ENCODE assay signal across 2 cellular contexts in the genomic region with DNA sequence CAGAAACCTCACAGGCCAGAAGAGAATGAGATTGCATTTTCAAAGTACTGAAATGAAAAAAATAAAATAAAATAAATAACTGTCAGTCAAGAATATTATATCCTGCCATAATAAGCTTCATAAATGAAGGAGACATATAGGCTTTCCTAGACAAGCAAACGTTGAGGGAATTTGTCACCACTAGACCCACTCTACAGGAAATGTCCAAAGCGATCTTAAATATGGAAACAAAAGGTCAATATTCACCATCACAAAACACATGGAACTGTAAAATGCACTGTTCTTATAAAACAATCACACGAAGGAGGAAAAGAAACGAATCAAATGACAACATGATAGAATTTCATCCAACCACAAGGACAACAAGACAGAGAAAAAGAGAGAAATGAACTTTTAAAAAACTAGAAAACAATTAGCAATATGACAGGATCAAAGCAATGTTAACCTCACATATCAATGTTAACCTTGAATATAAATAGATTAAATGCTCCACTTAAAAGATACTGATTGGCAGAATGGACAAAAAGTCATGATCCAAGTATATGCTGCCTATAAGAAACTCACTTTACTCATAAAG.
TF ChIP-seq lines count a peak whose summit lies in the region.

No MANE protein-coding gene starts in this region.

TF ChIP-seq in HepG2, 621 proteins besides CTCF, POLR2A, EP300 and RAD21:
- 0 out of 2 replicates have a peak, but pooled peaks have one; percentile 26 for TF ChIP-seq SETDB1 (CRISPR knock-in tag; IDR thresholded peaks at IDR 0.05; ENCODE audit: borderline replicate concordance)
- no peak for TF ChIP-seq ZNF543 (CRISPR knock-in tag; IDR thresholded peaks at IDR 0.05)
- TF ChIP-seq, protein P1, sequence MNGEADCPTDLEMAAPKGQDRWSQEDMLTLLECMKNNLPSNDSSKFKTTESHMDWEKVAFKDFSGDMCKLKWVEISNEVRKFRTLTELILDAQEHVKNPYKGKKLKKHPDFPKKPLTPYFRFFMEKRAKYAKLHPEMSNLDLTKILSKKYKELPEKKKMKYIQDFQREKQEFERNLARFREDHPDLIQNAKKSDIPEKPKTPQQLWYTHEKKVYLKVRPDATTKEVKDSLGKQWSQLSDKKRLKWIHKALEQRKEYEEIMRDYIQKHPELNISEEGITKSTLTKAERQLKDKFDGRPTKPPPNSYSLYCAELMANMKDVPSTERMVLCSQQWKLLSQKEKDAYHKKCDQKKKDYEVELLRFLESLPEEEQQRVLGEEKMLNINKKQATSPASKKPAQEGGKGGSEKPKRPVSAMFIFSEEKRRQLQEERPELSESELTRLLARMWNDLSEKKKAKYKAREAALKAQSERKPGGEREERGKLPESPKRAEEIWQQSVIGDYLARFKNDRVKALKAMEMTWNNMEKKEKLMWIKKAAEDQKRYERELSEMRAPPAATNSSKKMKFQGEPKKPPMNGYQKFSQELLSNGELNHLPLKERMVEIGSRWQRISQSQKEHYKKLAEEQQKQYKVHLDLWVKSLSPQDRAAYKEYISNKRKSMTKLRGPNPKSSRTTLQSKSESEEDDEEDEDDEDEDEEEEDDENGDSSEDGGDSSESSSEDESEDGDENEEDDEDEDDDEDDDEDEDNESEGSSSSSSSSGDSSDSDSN (CRISPR knock-in tag; IDR thresholded peaks at IDR 0.05): no peak
- peak; percentile 100; the same call in 1 of the 2 replicates for TF ChIP-seq ZNF337 (CRISPR knock-in tag; IDR thresholded peaks at IDR 0.05; ENCODE audit: borderline replicate concordance, low read depth)
- TF ChIP-seq, protein P2, sequence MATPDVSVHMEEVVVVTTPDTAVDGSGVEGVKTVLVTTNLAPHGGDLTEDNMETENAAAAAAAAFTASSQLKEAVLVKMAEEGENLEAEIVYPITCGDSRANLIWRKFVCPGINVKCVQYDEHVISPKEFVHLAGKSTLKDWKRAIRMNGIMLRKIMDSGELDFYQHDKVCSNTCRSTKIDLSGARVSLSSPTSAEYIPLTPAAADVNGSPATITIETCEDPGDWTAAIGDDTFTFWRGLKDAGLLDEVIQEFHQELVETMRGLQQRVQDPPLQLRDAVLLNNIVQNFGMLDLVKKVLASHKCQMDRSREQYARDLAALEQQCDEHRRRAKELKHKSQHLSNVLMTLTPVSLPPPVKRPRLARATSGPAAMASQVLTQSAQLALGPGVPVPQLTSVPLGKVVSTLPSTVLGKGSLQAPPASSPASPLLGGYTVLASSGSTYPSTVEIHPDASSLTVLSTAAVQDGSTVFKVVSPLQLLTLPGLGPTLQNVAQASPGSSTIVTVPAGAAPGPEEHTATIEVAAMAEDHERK (CRISPR knock-in tag; IDR thresholded peaks at IDR 0.05; ENCODE audit: low read depth): no peak
- TF ChIP-seq FOXO1 (CRISPR knock-in tag; IDR thresholded peaks at IDR 0.05): no peak
- TF ChIP-seq TOPORS (CRISPR knock-in tag; IDR thresholded peaks at IDR 0.05): peak; percentile 83; the same call in 1 of the 2 replicates

TF ChIP-seq in GM12878, 131 proteins besides CTCF, POLR2A, EP300 and RAD21:
- TF ChIP-seq CBX5 (IDR thresholded peaks at IDR 0.05; ENCODE audit: low read depth) (peak; percentile 88), NFXL1 (IDR thresholded peaks at IDR 0.05; ENCODE audit: borderline replicate concordance) (0 out of 2 replicates have a peak, but pooled peaks have one; percentile 33)
- TF ChIP-seq, protein P3, sequence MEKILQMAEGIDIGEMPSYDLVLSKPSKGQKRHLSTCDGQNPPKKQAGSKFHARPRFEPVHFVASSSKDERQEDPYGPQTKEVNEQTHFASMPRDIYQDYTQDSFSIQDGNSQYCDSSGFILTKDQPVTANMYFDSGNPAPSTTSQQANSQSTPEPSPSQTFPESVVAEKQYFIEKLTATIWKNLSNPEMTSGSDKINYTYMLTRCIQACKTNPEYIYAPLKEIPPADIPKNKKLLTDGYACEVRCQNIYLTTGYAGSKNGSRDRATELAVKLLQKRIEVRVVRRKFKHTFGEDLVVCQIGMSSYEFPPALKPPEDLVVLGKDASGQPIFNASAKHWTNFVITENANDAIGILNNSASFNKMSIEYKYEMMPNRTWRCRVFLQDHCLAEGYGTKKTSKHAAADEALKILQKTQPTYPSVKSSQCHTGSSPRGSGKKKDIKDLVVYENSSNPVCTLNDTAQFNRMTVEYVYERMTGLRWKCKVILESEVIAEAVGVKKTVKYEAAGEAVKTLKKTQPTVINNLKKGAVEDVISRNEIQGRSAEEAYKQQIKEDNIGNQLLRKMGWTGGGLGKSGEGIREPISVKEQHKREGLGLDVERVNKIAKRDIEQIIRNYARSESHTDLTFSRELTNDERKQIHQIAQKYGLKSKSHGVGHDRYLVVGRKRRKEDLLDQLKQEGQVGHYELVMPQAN (conservative IDR thresholded peaks at IDR 0.05): no peak
- TF ChIP-seq, protein P4, sequence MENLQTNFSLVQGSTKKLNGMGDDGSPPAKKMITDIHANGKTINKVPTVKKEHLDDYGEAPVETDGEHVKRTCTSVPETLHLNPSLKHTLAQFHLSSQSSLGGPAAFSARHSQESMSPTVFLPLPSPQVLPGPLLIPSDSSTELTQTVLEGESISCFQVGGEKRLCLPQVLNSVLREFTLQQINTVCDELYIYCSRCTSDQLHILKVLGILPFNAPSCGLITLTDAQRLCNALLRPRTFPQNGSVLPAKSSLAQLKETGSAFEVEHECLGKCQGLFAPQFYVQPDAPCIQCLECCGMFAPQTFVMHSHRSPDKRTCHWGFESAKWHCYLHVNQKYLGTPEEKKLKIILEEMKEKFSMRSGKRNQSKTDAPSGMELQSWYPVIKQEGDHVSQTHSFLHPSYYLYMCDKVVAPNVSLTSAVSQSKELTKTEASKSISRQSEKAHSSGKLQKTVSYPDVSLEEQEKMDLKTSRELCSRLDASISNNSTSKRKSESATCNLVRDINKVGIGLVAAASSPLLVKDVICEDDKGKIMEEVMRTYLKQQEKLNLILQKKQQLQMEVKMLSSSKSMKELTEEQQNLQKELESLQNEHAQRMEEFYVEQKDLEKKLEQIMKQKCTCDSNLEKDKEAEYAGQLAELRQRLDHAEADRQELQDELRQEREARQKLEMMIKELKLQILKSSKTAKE (IDR thresholded peaks at IDR 0.05; ENCODE audit: low read depth, poor library complexity, severe bottlenecking): peak; percentile 59
TF ChIP-seq in GM12878: peak in this region for 3.
